In the genomic region with DNA sequence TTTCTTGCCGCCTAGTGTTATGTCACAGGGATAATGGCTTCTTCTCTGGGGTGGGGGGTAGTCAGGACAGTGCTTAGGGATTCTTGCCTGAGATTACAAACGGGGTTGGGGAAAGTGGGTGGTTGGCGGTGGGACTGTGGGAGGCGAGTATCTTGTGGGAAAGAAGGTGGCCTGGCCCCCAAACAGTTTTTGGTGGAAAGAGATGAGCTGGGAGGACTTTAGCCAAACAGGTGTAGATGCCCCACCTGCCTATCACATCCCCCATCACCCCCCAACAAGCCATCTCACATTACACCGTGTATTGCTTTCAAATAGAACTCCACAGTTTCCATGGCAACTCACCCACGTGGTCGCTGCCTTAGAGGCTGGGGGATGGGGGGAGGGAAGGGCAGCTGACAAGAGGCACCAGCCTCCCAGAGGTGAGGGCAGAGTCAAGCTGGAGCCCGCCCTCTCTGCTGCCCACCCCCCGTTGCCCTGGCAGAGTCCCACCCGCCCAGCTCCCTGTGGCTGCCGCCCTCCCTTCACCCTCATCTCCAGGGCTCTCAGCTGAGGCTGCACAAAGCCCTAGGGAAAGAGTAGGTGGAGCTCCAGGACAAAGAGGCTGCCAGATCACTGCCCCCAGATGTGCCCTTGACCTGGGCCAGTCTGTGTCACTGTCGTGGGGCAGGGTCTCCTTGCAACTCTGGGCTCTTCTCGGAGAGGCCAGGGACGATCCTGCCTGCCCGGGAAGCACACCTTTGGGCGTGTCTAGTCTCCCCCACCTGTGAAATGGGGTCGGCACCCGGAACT, we compare ENCODE assay signal across 8 cellular contexts.
DNase-seq lines count a peak whose midpoint lies in the region; ATAC-seq lines count a peak whose summit lies in the region.

No MANE protein-coding gene starts in this region.

- peaks cover 21% of the 10 kb centered on the region; the same call in 1 of the 2 replicates for H4K20me1 ChIP-seq in BLaER1

- H3K4me1 ChIP-seq in BLaER1 (peaks cover 99% of the 10 kb centered on the region), iPS DF 6.9 (ENCODE audit: control insufficient read depth, insufficient read depth, low read length) (peaks cover 26% of the 10 kb centered on the region)

- WGBS in iPS DF 6.9 (ENCODE audit: insufficient coverage, insufficient read length) = no CpG with 5 or more reads among the region's 18 CpGs

- H3K27me3 ChIP-seq in BLaER1 = no peaks in the 10 kb centered on the region
- H3K27me3 ChIP-seq in iPS DF 6.9 (ENCODE audit: control insufficient read depth, insufficient read depth, low read length) = no peaks in the 10 kb centered on the region

- H3K36me3 ChIP-seq in BLaER1 (no peaks in the 10 kb centered on the region), iPS DF 6.9 (ENCODE audit: control insufficient read depth, insufficient read depth, low read length) (no peaks in the 10 kb centered on the region)

- DNase-seq in M059J (ENCODE audit: low read depth) (peak; percentile 61), T-helper 9 cell (peak; percentile 44), iPS DF 6.9 (ENCODE audit: low read depth, low spot score) (peak; percentile 95), OCI-M2 (lab: John Stamatoyannopoulos, UW; ENCODE audit: unreplicated experiment) (no peak)

- peak overlapping the region; percentile 45; the same call in 1 of the 2 replicates for H3K9ac ChIP-seq in BLaER1

- no peaks in the 10 kb centered on the region for H3K9me3 ChIP-seq in BLaER1
- H3K9me3 ChIP-seq in iPS DF 6.9 (ENCODE audit: control insufficient read depth, insufficient read depth, low read length) = no peaks in the 10 kb centered on the region

- H3K4me2 ChIP-seq in BLaER1 = peak overlapping the region; percentile 98

- H3K4me3 ChIP-seq in BLaER1 (peak overlapping the region; percentile 31; the same call in 1 of the 2 replicates), iPS DF 6.9 (ENCODE audit: low read length) (no peak overlapping the region)

- ATAC-seq in HG02610 (IDR thresholded peaks at IDR 0.05; ENCODE audit: unreplicated experiment) (no peak), GM21447 (IDR thresholded peaks at IDR 0.05; ENCODE audit: unreplicated experiment) (no peak), HG02973 (IDR thresholded peaks at IDR 0.05; ENCODE audit: unreplicated experiment) (no peak)

- H3K27ac ChIP-seq in BLaER1 (peak overlapping the region; percentile 63), iPS DF 6.9 (ENCODE audit: low read length) (no peak overlapping the region)
